Comparison of ENCODE assay signal across 1 cellular context in the genomic region with DNA sequence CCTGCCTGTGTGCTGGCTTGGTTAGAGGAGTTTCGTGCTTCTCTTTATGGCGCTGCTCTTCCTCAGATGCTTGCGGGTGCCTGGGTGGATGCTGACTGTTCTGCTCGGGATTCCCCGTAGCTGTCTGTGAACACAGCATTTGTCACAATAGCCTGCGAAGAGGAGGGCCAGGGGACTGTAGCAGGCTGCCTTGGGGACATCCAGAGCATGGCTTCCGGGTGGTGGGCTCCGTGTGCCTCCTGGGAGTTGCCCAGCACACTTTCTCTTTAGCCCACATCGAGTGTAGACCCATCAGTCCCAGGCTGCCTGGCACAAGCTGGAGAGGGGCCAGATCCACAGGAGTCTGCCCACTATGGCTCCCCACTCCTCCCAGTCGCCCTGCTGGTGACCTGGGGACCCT.
TF ChIP-seq lines count a peak whose summit lies in the region.

No MANE protein-coding gene starts in this region.

TF ChIP-seq in H1, 55 proteins besides CTCF, POLR2A, EP300 and RAD21 (continued from another document):
- no peak for TF ChIP-seq GABPA (IDR thresholded peaks at IDR 0.05; ENCODE audit: borderline replicate concordance, insufficient read depth, low read length)
- TF ChIP-seq SAP30 (IDR thresholded peaks at IDR 0.05; ENCODE audit: insufficient read depth, insufficient replicate concordance, low read length): no peak
- TF ChIP-seq KDM1A (IDR thresholded peaks at IDR 0.05; ENCODE audit: borderline replicate concordance, low read length): no peak
- no peak for TF ChIP-seq TAF7 (optimal IDR thresholded peaks at IDR 0.05; ENCODE audit: borderline replicate concordance, low read depth, low read length)
TF ChIP-seq in H1: peak in this region for 0.
